25 cellular contexts compared by ENCODE assay signal in genomic region chr18:71583291-71583690, GRCh38.
A peak's percentile ranks its signal among the peaks of the same experiment; 100 is the strongest.
DNase-seq lines count a peak whose midpoint lies in the region; ATAC-seq and TF ChIP-seq lines count a peak whose summit lies in the region.
"Had no signal": no experiment of that assay in that cellular context is flagged by ENCODE, and none has a peak within 500 bp of the region (broad histone marks: within the 10 kb centered on the region; RNA-seq: fewer than 3 reads in every experiment).

No MANE protein-coding gene starts in this region.

- H3K4me1 ChIP-seq in breast epithelium (no peaks in the 10 kb centered on the region), PC-9 (replicated peaks; ENCODE audit: insufficient read depth) (no peaks in the 10 kb centered on the region)
- H3K4me1 ChIP-seq: SJSA1 had no signal

- no peaks in the 10 kb centered on the region for H3K4me1 Mint-ChIP-seq in MCF 10A (ENCODE audit: insufficient read depth, unreplicated experiment)
- no peaks in the 10 kb centered on the region for H3K4me1 Mint-ChIP-seq in activated T-helper 1 cell treated with anti-CD3 and anti-CD28 coated beads, Interleukin-12 subunit alpha, Interleukin-12 subunit beta, Interleukin-2, Interleukin-4 antibody, amounts not matched to agents 30 ng/mL and 10 ng/mL and 1 ng/mL, durations not matched to agents 14 hours and 24 hours and 36 hours (ENCODE audit: low read depth)
- H3K4me1 Mint-ChIP-seq: CD4-positive, CD25-positive, alpha-beta regulatory T cell had no signal

- H3F3A ChIP-seq in PC-9 (ENCODE audit: insufficient read depth, low read depth), result no peaks in the 10 kb centered on the region

- BruUV-seq in MCF 10A (replicated peaks; lab: Mats Ljungman, UMichigan) (no TSS peak), PC-9 (replicated peaks; lab: Mats Ljungman, UMichigan) (no TSS peak)

- POLR2A ChIA-PET in MCF 10A (lab: Yijun Ruan, JAX), result interaction anchor here (1.0 kb wide), 1 partner anchor 17 kb away, joined by 3 read pairs; no protein-coding TSS in a partner anchor
- POLR2A ChIA-PET in PC-9 (lab: Charles Lee; ENCODE audit: unreplicated experiment), result no interaction called here

- no peaks in the 10 kb centered on the region for H3K27me3 Mint-ChIP-seq in MCF 10A (ENCODE audit: insufficient read depth, unreplicated experiment)
- H3K27me3 Mint-ChIP-seq in activated T-helper 1 cell treated with anti-CD3 and anti-CD28 coated beads, Interleukin-12 subunit alpha, Interleukin-12 subunit beta, Interleukin-2, Interleukin-4 antibody, amounts not matched to agents 30 ng/mL and 10 ng/mL and 1 ng/mL, durations not matched to agents 14 hours and 24 hours and 36 hours (ENCODE audit: insufficient read depth), result no peaks in the 10 kb centered on the region
- H3K27me3 Mint-ChIP-seq: CD4-positive, CD25-positive, alpha-beta regulatory T cell had no signal

- H3K4me3 Mint-ChIP-seq in MCF 10A (ENCODE audit: unreplicated experiment), result peak overlapping the region; percentile 50
- no peak overlapping the region for H3K4me3 Mint-ChIP-seq in activated T-helper 1 cell treated with anti-CD3 and anti-CD28 coated beads, Interleukin-12 subunit alpha, Interleukin-12 subunit beta, Interleukin-2, Interleukin-4 antibody, amounts not matched to agents 30 ng/mL and 10 ng/mL and 1 ng/mL, durations not matched to agents 14 hours and 24 hours and 36 hours
- H3K4me3 Mint-ChIP-seq: CD4-positive, CD25-positive, alpha-beta regulatory T cell had no signal

- H3K27me3 ChIP-seq in breast epithelium, result no peaks in the 10 kb centered on the region
- H3K27me3 ChIP-seq in PC-9 (ENCODE audit: insufficient read depth, low read depth), result no peaks in the 10 kb centered on the region
- H3K27me3 ChIP-seq: SJSA1 had no signal

- H3K36me3 ChIP-seq in breast epithelium, result no peaks in the 10 kb centered on the region
- no peaks in the 10 kb centered on the region for H3K36me3 ChIP-seq in PC-9 (ENCODE audit: low read depth)
- H3K36me3 ChIP-seq: SJSA1 had no signal

- H3K4me3 ChIP-seq in breast epithelium, result no peak overlapping the region
- peak overlapping the region; percentile 35; the same call in 1 of the 2 replicates for H3K4me3 ChIP-seq in PC-9
- H3K4me3 ChIP-seq in choroid plexus epithelial cell (ENCODE audit: low read depth, low read length), result peak overlapping the region; percentile 32
- H3K4me3 ChIP-seq: GM23248, SJSA1 had no signal

- no peaks in the 10 kb centered on the region for H3K79me2 ChIP-seq in PC-9 (ENCODE audit: low read depth)

- CTCF ChIA-PET in MCF 10A (lab: Yijun Ruan, JAX), result interaction anchor here (0.8 kb wide), 1 partner anchor 1387 kb away, joined by 3 read pairs; no protein-coding TSS in a partner anchor
- CTCF ChIA-PET in PC-9 (lab: Charles Lee), result no interaction called here

- H4K20me1 ChIP-seq in PC-9 (ENCODE audit: insufficient read depth), result peaks cover 3% of the 10 kb centered on the region; the same call in 1 of the 2 replicates

- DNase-seq in MCF 10A (ENCODE audit: unreplicated experiment) (no peak), breast epithelium (ENCODE audit: low spot score in 2 of 2) (no peak), PC-9 (no peak), choroid plexus epithelial cell (ENCODE audit: low read depth) (peak; percentile 21), islet precursor cell (no peak)
- no peak for DNase-seq in stimulated activated CD4-positive, alpha-beta T cell treated with anti-CD3 and anti-CD28 coated beads, Interleukin-4, amount 100 ng/mL, for 1 hour
- DNase-seq in activated naive CD4-positive, alpha-beta T cell treated with anti-CD3 and anti-CD28 coated beads, Interleukin-2, amount 50 U/mL, for 72 hours (ENCODE audit: low spot score in 2 of 2), result no peak
- no peak for DNase-seq in activated T-helper 1 cell treated with anti-CD3 and anti-CD28 coated beads, Interleukin-12 subunit alpha, Interleukin-12 subunit beta, Interleukin-2, Interleukin-4 antibody, amounts not matched to agents 30 ng/mL and 10 ng/mL and 1 ng/mL, durations not matched to agents 14 hours and 24 hours and 36 hours (ENCODE audit: low spot score)
- DNase-seq: CD4-positive, CD25-positive, alpha-beta regulatory T cell; DMS 273 treated with DMSO at 0.1 percent for 48 hours; DND-41; GM23248; HCEC 1CT; KG1; MV-4-11; NCI-H1105 treated with DMSO at 0.1 percent for 48 hours; NCI-H1694; NCI-H2171; NCI-H345; NCI-H524; NCI-H774 had no signal

- no peaks in the 10 kb centered on the region for H3K9me2 ChIP-seq in PC-9 (ENCODE audit: insufficient read depth)

- peaks cover 10% of the 10 kb centered on the region for H3K9me3 Mint-ChIP-seq in MCF 10A (ENCODE audit: unreplicated experiment)
- H3K9me3 Mint-ChIP-seq in activated naive CD4-positive, alpha-beta T cell treated with anti-CD3 and anti-CD28 coated beads, Interleukin-2, amount 50 U/mL, for 72 hours, result peaks cover 0 to 7% of the 10 kb centered on the region in 2 donors
- no peaks in the 10 kb centered on the region for H3K9me3 Mint-ChIP-seq in activated T-helper 1 cell treated with anti-CD3 and anti-CD28 coated beads, Interleukin-12 subunit alpha, Interleukin-12 subunit beta, Interleukin-2, Interleukin-4 antibody, amounts not matched to agents 30 ng/mL and 10 ng/mL and 1 ng/mL, durations not matched to agents 14 hours and 24 hours and 36 hours

- TF ChIP-seq CTCF in MCF 10A (IDR thresholded peaks at IDR 0.05; ENCODE audit: unreplicated experiment) (no peak), breast epithelium (IDR thresholded peaks at IDR 0.05) (no peak), PC-9 (conservative IDR thresholded peaks at IDR 0.05) (no peak), choroid plexus epithelial cell (conservative IDR thresholded peaks at IDR 0.05; ENCODE audit: low read depth, low read length) (no peak)

- intact Hi-C loops in MCF 10A (cut with micrococcal nuclease) (no loop called here), breast epithelium (cut with DNase I; ENCODE audit: low total_unique reads) (no loop called here), PC-9 (cut with micrococcal nuclease; ENCODE audit: unreplicated experiment) (no loop called here)
- intact Hi-C loops in activated T-helper 1 cell treated with anti-CD3 and anti-CD28 coated beads, Interleukin-12 subunit alpha, Interleukin-12 subunit beta, Interleukin-2, Interleukin-4 antibody, amounts not matched to agents 30 ng/mL and 10 ng/mL and 1 ng/mL, durations not matched to agents 14 hours and 24 hours and 36 hours (cut with micrococcal nuclease), result no loop called here

- no peak for ATAC-seq in activated naive CD4-positive, alpha-beta T cell treated with anti-CD3 and anti-CD28 coated beads, Interleukin-2, amount 50 U/mL, for 72 hours
- ATAC-seq: Right ventricle myocardium inferior had no signal

- TF ChIP-seq POLR2A in breast epithelium (IDR thresholded peaks at IDR 0.05), result no peak

- H3K9me3 ChIP-seq in breast epithelium, result peaks cover 0 to 11% of the 10 kb centered on the region in 2 donors
- H3K9me3 ChIP-seq in PC-9 (ENCODE audit: insufficient read depth, low read depth), result 0 out of 2 replicates have a peak, but pooled peaks cover 3% of the 10 kb centered on the region
- H3K9me3 ChIP-seq: SJSA1 had no signal

- peak overlapping the region; percentile 63 for H3K4me2 ChIP-seq in PC-9

- no peak overlapping the region for H3K27ac Mint-ChIP-seq in MCF 10A (ENCODE audit: low read depth, unreplicated experiment)
- no peak overlapping the region for H3K27ac Mint-ChIP-seq in activated naive CD4-positive, alpha-beta T cell treated with anti-CD3 and anti-CD28 coated beads, Interleukin-2, amount 50 U/mL, for 72 hours
- no peak overlapping the region for H3K27ac Mint-ChIP-seq in activated T-helper 1 cell treated with anti-CD3 and anti-CD28 coated beads, Interleukin-12 subunit alpha, Interleukin-12 subunit beta, Interleukin-2, Interleukin-4 antibody, amounts not matched to agents 30 ng/mL and 10 ng/mL and 1 ng/mL, durations not matched to agents 14 hours and 24 hours and 36 hours
- H3K27ac Mint-ChIP-seq: CD4-positive, CD25-positive, alpha-beta regulatory T cell had no signal

- peak overlapping the region; percentile 77 for H2AFZ ChIP-seq in PC-9
- H2AFZ ChIP-seq: GM23248 had no signal

- H3K27ac ChIP-seq in breast epithelium (no peak overlapping the region), PC-9 (no peak overlapping the region)
- H3K27ac ChIP-seq: 22Rv1, GM23248, HL-60, SJSA1 had no signal

- H3K36me3 Mint-ChIP-seq in MCF 10A (ENCODE audit: insufficient read depth, unreplicated experiment), result no peaks in the 10 kb centered on the region
- H3K36me3 Mint-ChIP-seq in activated naive CD4-positive, alpha-beta T cell treated with anti-CD3 and anti-CD28 coated beads, Interleukin-2, amount 50 U/mL, for 72 hours, result no peaks in the 10 kb centered on the region
- no peaks in the 10 kb centered on the region for H3K36me3 Mint-ChIP-seq in activated T-helper 1 cell treated with anti-CD3 and anti-CD28 coated beads, Interleukin-12 subunit alpha, Interleukin-12 subunit beta, Interleukin-2, Interleukin-4 antibody, amounts not matched to agents 30 ng/mL and 10 ng/mL and 1 ng/mL, durations not matched to agents 14 hours and 24 hours and 36 hours (ENCODE audit: low read depth)
- H3K36me3 Mint-ChIP-seq: CD4-positive, CD25-positive, alpha-beta regulatory T cell had no signal

Comparison
In these comparisons a context has a peak if more than half of its experiments do, and no peak if none do; other contexts are left out.
1. H3K4me3 ChIP-seq: peak in PC-9 (single experiment) and choroid plexus epithelial cell (single experiment); none in breast epithelium (0 of 3).